1 cellular context compared by ENCODE assay signal in the genomic region with DNA sequence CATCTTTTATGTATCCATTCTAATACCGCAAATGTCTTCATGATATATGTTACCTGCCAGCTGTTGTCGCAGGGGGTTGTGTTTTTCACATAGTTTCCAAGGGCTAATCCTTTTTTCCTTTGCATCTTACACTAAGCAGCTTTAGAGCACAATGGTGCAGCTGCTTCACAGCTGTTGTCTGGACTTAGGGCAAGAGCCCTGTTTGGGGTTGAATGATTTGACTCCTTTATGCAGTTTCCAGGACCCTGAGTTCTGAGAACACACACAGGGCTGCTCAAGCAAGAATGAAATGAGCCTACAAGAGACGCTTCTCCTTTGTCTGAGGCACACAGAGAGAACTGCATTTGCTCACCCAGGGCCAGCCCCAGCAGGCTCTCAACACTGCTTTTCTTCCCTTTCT.
TF ChIP-seq lines count a peak whose summit lies in the region.

No MANE protein-coding gene starts in this region.

TF ChIP-seq in H1, 55 proteins besides CTCF, POLR2A, EP300 and RAD21:
- peak; percentile 97 for TF ChIP-seq TCF12 (IDR thresholded peaks at IDR 0.05; ENCODE audit: low read depth, low read length)
- 0 out of 2 replicates have a peak, but pooled peaks have one; percentile 2 for TF ChIP-seq TAF1 (IDR thresholded peaks at IDR 0.05; ENCODE audit: low read depth, low read length)
- TF ChIP-seq CHD1 (IDR thresholded peaks at IDR 0.05; ENCODE audit: low read depth, low read length) = no peak
